16 cellular contexts compared by ENCODE assay signal in genomic region chr9:17744786-17745185, GRCh38.
A peak's percentile ranks its signal among the peaks of the same experiment; 100 is the strongest.
DNase-seq lines count a peak whose midpoint lies in the region; TF ChIP-seq lines count a peak whose summit lies in the region.
"Had no signal": no experiment of that assay in that cellular context is flagged by ENCODE, and none has a peak within 500 bp of the region (broad histone marks: within the 10 kb centered on the region; RNA-seq: fewer than 3 reads in every experiment).

No MANE protein-coding gene starts in this region.

- TF ChIP-seq CTCF in fibroblast of lung (conservative IDR thresholded peaks at IDR 0.05 in 1 of 2, IDR thresholded peaks at IDR 0.05 in 1 of 2; ENCODE audit: low read depth in 1 of 2, low read length in 2 of 2), result no peak
- no peak for TF ChIP-seq CTCF in neural progenitor cell (IDR thresholded peaks at IDR 0.05)

- H3K36me3 Mint-ChIP-seq in neural progenitor cell, result no peaks in the 10 kb centered on the region
- no peaks in the 10 kb centered on the region for H3K36me3 Mint-ChIP-seq in CD4-positive, alpha-beta memory T cell

- H3K27me3 Mint-ChIP-seq in neural progenitor cell (ENCODE audit: insufficient read depth, low read depth), result peaks cover 5% of the 10 kb centered on the region
- no peaks in the 10 kb centered on the region for H3K27me3 Mint-ChIP-seq in CD4-positive, alpha-beta memory T cell
- H3K27me3 Mint-ChIP-seq: activated CD4-positive, alpha-beta T cell treated with anti-CD3 and anti-CD28 coated beads, Interleukin-2, amount 10 ng/mL, durations not matched to agents 7 days and 5 days had no signal

- H3K4me3 ChIP-seq in SJCRH30, result no peak overlapping the region
- no peak overlapping the region for H3K4me3 ChIP-seq in fibroblast of lung (replicated peaks in 1 of 4; ENCODE audit: control extremely low read depth in 1 of 4, insufficient read depth in 1 of 4, low read depth in 3 of 4, low read length in 4 of 4)
- H3K4me3 ChIP-seq in neural progenitor cell, result no peak overlapping the region
- no peak overlapping the region for H3K4me3 ChIP-seq in CD4-positive, alpha-beta memory T cell (ENCODE audit: low read length in 2 of 2)
- H3K4me3 ChIP-seq: left lung, upper lobe of left lung had no signal

- no peak overlapping the region for H3K9ac ChIP-seq in fibroblast of lung (ENCODE audit: insufficient read depth, low read length)
- H3K9ac ChIP-seq in neural progenitor cell, result no peak overlapping the region

- H3K27ac ChIP-seq in SJCRH30, result no peak overlapping the region
- H3K27ac ChIP-seq in fibroblast of lung (ENCODE audit: insufficient read depth, low read length), result no peak overlapping the region
- no peak overlapping the region for H3K27ac ChIP-seq in neural progenitor cell
- no peak overlapping the region for H3K27ac ChIP-seq in CD4-positive, alpha-beta memory T cell (ENCODE audit: low read depth, low read length)
- H3K27ac ChIP-seq: 22Rv1, left lung, upper lobe of left lung had no signal

- DNase-seq in DMS 273 (lab: John Stamatoyannopoulos, UW; ENCODE audit: unreplicated experiment) (peak; percentile 20), DMS 273 treated with DMSO at 0.1 percent for 48 hours (lab: John Stamatoyannopoulos, UW) (no peak), SJCRH30 (peak; percentile 40 to 67), fibroblast of lung (ENCODE audit: low read depth in 2 of 2) (peak; percentile 15), neural progenitor cell (ENCODE audit: low spot score) (peak; percentile 77), COR-L47 (lab: John Stamatoyannopoulos, UW) (no peak), nucleus accumbens (lab: John Stamatoyannopoulos, UW) (no peak)
- no peak for DNase-seq in CD4-positive, alpha-beta memory T cell
- DNase-seq: activated CD4-positive, alpha-beta T cell treated with anti-CD3 and anti-CD28 coated beads, Interleukin-2, amount 10 ng/mL, durations not matched to agents 7 days and 5 days; activated effector memory CD4-positive, alpha-beta T cell treated with anti-CD3 and anti-CD28 coated beads, Interleukin-2, amount 50 U/mL, for 16 hours; cerebellar nuclear complex; left lung; NCI-H146; NCI-H82; upper lobe of left lung had no signal

- intact Hi-C loops in CD4-positive, alpha-beta memory T cell (cut with micrococcal nuclease), result no loop called here

- H3K4me1 ChIP-seq in SJCRH30, result no peaks in the 10 kb centered on the region
- H3K4me1 ChIP-seq in fibroblast of lung (ENCODE audit: control insufficient read depth, extremely low read depth, insufficient read depth, low read length), result no peaks in the 10 kb centered on the region
- no peaks in the 10 kb centered on the region for H3K4me1 ChIP-seq in neural progenitor cell
- H3K4me1 ChIP-seq in CD4-positive, alpha-beta memory T cell (ENCODE audit: insufficient read depth, low read length), result no peaks in the 10 kb centered on the region
- H3K4me1 ChIP-seq: left lung, upper lobe of left lung had no signal

- POLR2A ChIA-PET in CD4-positive, alpha-beta memory T cell (lab: Charles Lee; ENCODE audit: partially characterized antibody), result no interaction called here

- no peaks in the 10 kb centered on the region for H3K9me3 Mint-ChIP-seq in neural progenitor cell
- H3K9me3 Mint-ChIP-seq in CD4-positive, alpha-beta memory T cell, result peaks cover 0 to 17% (median 4%) of the 10 kb centered on the region in 8 donors

- H3K36me3 ChIP-seq in SJCRH30 (no peaks in the 10 kb centered on the region), fibroblast of lung (ENCODE audit: control insufficient read depth, insufficient read depth, low read length) (no peaks in the 10 kb centered on the region), neural progenitor cell (no peaks in the 10 kb centered on the region)
- no peaks in the 10 kb centered on the region for H3K36me3 ChIP-seq in CD4-positive, alpha-beta memory T cell (ENCODE audit: insufficient read depth, low read length)
- H3K36me3 ChIP-seq: left lung, upper lobe of left lung had no signal

- H3K4me2 ChIP-seq in fibroblast of lung (ENCODE audit: extremely low read depth, insufficient read depth, low read length) (no peak overlapping the region), neural progenitor cell (no peak overlapping the region)

- H3K4me3 Mint-ChIP-seq in neural progenitor cell, result no peak overlapping the region
- H3K4me3 Mint-ChIP-seq in CD4-positive, alpha-beta memory T cell, result no peak overlapping the region
- H3K4me3 Mint-ChIP-seq: activated CD4-positive, alpha-beta T cell treated with anti-CD3 and anti-CD28 coated beads, Interleukin-2, amount 10 ng/mL, durations not matched to agents 7 days and 5 days had no signal

- H3K27me3 ChIP-seq in SJCRH30, result no peaks in the 10 kb centered on the region
- no peaks in the 10 kb centered on the region for H3K27me3 ChIP-seq in fibroblast of lung (ENCODE audit: control insufficient read depth, insufficient read depth, low read length)
- no peaks in the 10 kb centered on the region for H3K27me3 ChIP-seq in neural progenitor cell
- no peaks in the 10 kb centered on the region for H3K27me3 ChIP-seq in CD4-positive, alpha-beta memory T cell (ENCODE audit: insufficient read depth, low read length)
- H3K27me3 ChIP-seq: left lung, upper lobe of left lung had no signal

- H3K9me3 ChIP-seq in SJCRH30 (replicated peaks), result no peaks in the 10 kb centered on the region
- no peaks in the 10 kb centered on the region for H3K9me3 ChIP-seq in fibroblast of lung (ENCODE audit: control insufficient read depth, insufficient read depth, low read depth, low read length)
- no peaks in the 10 kb centered on the region for H3K9me3 ChIP-seq in neural progenitor cell (ENCODE audit: low read depth)
- no peaks in the 10 kb centered on the region for H3K9me3 ChIP-seq in CD4-positive, alpha-beta memory T cell (ENCODE audit: control insufficient read depth in 1 of 2, low read length in 2 of 2)
- H3K9me3 ChIP-seq: left lung, upper lobe of left lung had no signal

- H4K20me1 ChIP-seq in fibroblast of lung (ENCODE audit: control insufficient read depth, extremely low read depth, insufficient read depth, low read length) (no peaks in the 10 kb centered on the region), neural progenitor cell (ENCODE audit: low read depth) (no peaks in the 10 kb centered on the region)

- H3K27ac Mint-ChIP-seq in neural progenitor cell, result no peak overlapping the region
- H3K27ac Mint-ChIP-seq in CD4-positive, alpha-beta memory T cell, result no peak overlapping the region
- H3K27ac Mint-ChIP-seq: activated CD4-positive, alpha-beta T cell treated with anti-CD3 and anti-CD28 coated beads, Interleukin-2, amount 10 ng/mL, durations not matched to agents 7 days and 5 days had no signal

- H3F3A ChIP-seq in neural progenitor cell (ENCODE audit: low read depth), result no peaks in the 10 kb centered on the region

- H3K79me2 ChIP-seq in fibroblast of lung (ENCODE audit: control insufficient read depth, insufficient read depth, low read length) (no peaks in the 10 kb centered on the region), neural progenitor cell (ENCODE audit: low read depth) (no peaks in the 10 kb centered on the region)

- H3K4me1 Mint-ChIP-seq in neural progenitor cell, result peaks cover under 1% of the 10 kb centered on the region
- no peaks in the 10 kb centered on the region for H3K4me1 Mint-ChIP-seq in CD4-positive, alpha-beta memory T cell
- H3K4me1 Mint-ChIP-seq: activated CD4-positive, alpha-beta T cell treated with anti-CD3 and anti-CD28 coated beads, Interleukin-2, amount 10 ng/mL, durations not matched to agents 7 days and 5 days had no signal

- no peak overlapping the region for H2AFZ ChIP-seq in fibroblast of lung (ENCODE audit: low read length)
- H2AFZ ChIP-seq in neural progenitor cell (replicated peaks), result no peak overlapping the region

- CTCF ChIA-PET in CD4-positive, alpha-beta memory T cell (lab: Charles Lee; ENCODE audit: partially characterized antibody), result no interaction called here

Comparison
In these comparisons a context has a peak if more than half of its experiments do, and no peak if none do; other contexts are left out.
1. DNase-seq: peak in DMS 273 (single experiment), SJCRH30 (2 of 2), fibroblast of lung (2 of 2) and neural progenitor cell (single experiment); none in DMS 273 treated with DMSO at 0.1 percent for 48 hours (single experiment), COR-L47 (single experiment), CD4-positive, alpha-beta memory T cell (0 of 5) and nucleus accumbens (0 of 56).